ENCODE assay signal across 20 cellular contexts in the genomic region with DNA sequence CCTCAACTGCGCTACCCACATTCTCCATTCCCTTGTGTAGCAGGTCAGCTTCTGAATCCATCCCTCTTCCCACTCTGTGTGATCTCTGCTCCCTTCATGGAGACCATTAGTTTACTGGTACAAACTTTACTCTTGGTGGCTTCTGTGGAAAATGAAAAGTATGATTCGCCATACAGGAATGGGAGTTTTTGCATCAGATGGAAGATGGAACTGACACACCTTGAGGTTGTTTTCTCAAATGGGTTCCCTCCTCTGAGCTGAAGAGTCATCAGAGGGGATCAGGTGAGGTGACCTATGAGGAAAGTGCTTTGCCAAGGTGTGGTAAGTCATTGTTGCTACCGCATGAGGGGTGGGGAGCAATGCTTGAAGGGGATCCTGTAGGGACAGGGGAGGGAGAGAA.
DNase-seq lines count a peak whose midpoint lies in the region; ATAC-seq, FAIRE-seq and TF ChIP-seq lines count a peak whose summit lies in the region.
"Had no signal": no experiment of that assay in that cellular context is flagged by ENCODE, and none has a peak within 500 bp of the region (broad histone marks: within the 10 kb centered on the region; RNA-seq: fewer than 3 reads in every experiment).

No MANE protein-coding gene starts in this region.

- ATAC-seq in foreskin keratinocyte, result peak; percentile 62
- no peak for ATAC-seq in stimulated activated naive B cell treated with anti-CD40 and anti-IgM and Interleukin-4, amounts not matched to agents 10 μg/mL and 1 μg/mL and 100 μg/mL, for 72 hours (replicated peaks)
- no peak for ATAC-seq in GM21447 (IDR thresholded peaks at IDR 0.05; ENCODE audit: unreplicated experiment)
- ATAC-seq: Right ventricle myocardium inferior had no signal

- no peaks in the 10 kb centered on the region for H3K36me3 Mint-ChIP-seq in stimulated activated naive B cell treated with anti-CD40 and anti-IgM and Interleukin-4, amounts not matched to agents 10 μg/mL and 1 μg/mL and 100 μg/mL, for 72 hours
- H3K36me3 Mint-ChIP-seq: CD4-positive, CD25-positive, alpha-beta regulatory T cell had no signal

- peaks cover 14% of the 10 kb centered on the region for H3K4me1 ChIP-seq in foreskin keratinocyte

- DNase-seq in ELR (ENCODE audit: low read depth), result peak; percentile 17
- DNase-seq in RCC 7860 (ENCODE audit: low spot score), result peak; percentile 35
- DNase-seq in foreskin keratinocyte, result peak in 1 of 2 donors; percentile 82
- no peak for DNase-seq in stimulated activated naive B cell treated with anti-CD40 and anti-IgM and Interleukin-4, amounts not matched to agents 10 μg/mL and 1 μg/mL and 100 μg/mL, for 72 hours
- no peak for DNase-seq in AG08395 (ENCODE audit: low spot score)
- DNase-seq in activated naive CD4-positive, alpha-beta T cell treated with Interleukin-2 at 50 U/mL for 16 hours, result no peak
- no peak for DNase-seq in G401 (ENCODE audit: low spot score)
- DNase-seq: CD4-positive, CD25-positive, alpha-beta regulatory T cell; COR-L47; Kasumi-1; NCI-H1092 treated with DMSO at 0.1 percent for 48 hours; NCI-H1436 treated with DMSO at 0.1 percent for 48 hours; NCI-H1930; NCI-H2227 treated with DMSO at 0.1 percent for 48 hours; NCI-H510A; NCI-H748 treated with DMSO at 0.1 percent for 48 hours had no signal

- in situ Hi-C loops in G401 (cut with HindIII; ENCODE audit: low sequenced_read_pairs), result no loop called here

- no peak for TF ChIP-seq CTCF in foreskin keratinocyte (conservative IDR thresholded peaks at IDR 0.05)

- H3K4me1 Mint-ChIP-seq in stimulated activated naive B cell treated with anti-CD40 and anti-IgM and Interleukin-4, amounts not matched to agents 10 μg/mL and 1 μg/mL and 100 μg/mL, for 72 hours, result peaks cover 0 to 5% of the 10 kb centered on the region in 2 donors
- H3K4me1 Mint-ChIP-seq: CD4-positive, CD25-positive, alpha-beta regulatory T cell had no signal

- H3K4me3 Mint-ChIP-seq in stimulated activated naive B cell treated with anti-CD40 and anti-IgM and Interleukin-4, amounts not matched to agents 10 μg/mL and 1 μg/mL and 100 μg/mL, for 72 hours, result no peak overlapping the region
- H3K4me3 Mint-ChIP-seq: CD4-positive, CD25-positive, alpha-beta regulatory T cell had no signal

- peak overlapping the region; percentile 9 for H3K27ac ChIP-seq in foreskin keratinocyte
- H3K27ac ChIP-seq: SJSA1 had no signal

- peaks cover 4 to 8% of the 10 kb centered on the region in 2 donors for H3K9me3 Mint-ChIP-seq in stimulated activated naive B cell treated with anti-CD40 and anti-IgM and Interleukin-4, amounts not matched to agents 10 μg/mL and 1 μg/mL and 100 μg/mL, for 72 hours

- no peak for FAIRE-seq in RCC 7860 (lab: Jason Lieb, UNC)
- FAIRE-seq: GM19239 had no signal

- peak overlapping the region; percentile 33 for H3K27ac Mint-ChIP-seq in stimulated activated naive B cell treated with anti-CD40 and anti-IgM and Interleukin-4, amounts not matched to agents 10 μg/mL and 1 μg/mL and 100 μg/mL, for 72 hours
- H3K27ac Mint-ChIP-seq: CD4-positive, CD25-positive, alpha-beta regulatory T cell had no signal

- peaks cover 9% of the 10 kb centered on the region in 2 donors for H3K27me3 Mint-ChIP-seq in stimulated activated naive B cell treated with anti-CD40 and anti-IgM and Interleukin-4, amounts not matched to agents 10 μg/mL and 1 μg/mL and 100 μg/mL, for 72 hours
- H3K27me3 Mint-ChIP-seq: CD4-positive, CD25-positive, alpha-beta regulatory T cell had no signal

- no peaks in the 10 kb centered on the region for H3K27me3 ChIP-seq in foreskin keratinocyte
- H3K27me3 ChIP-seq: SJSA1 had no signal

Comparison
In these comparisons a context has a peak if more than half of its experiments do, and no peak if none do; other contexts are left out.
1. DNase-seq: peak in ELR (single experiment) and RCC 7860 (single experiment); none in stimulated activated naive B cell treated with anti-CD40 and anti-IgM and Interleukin-4, amounts not matched to agents 10 μg/mL and 1 μg/mL and 100 μg/mL, for 72 hours (single experiment), AG08395 (single experiment), activated naive CD4-positive, alpha-beta T cell treated with Interleukin-2 at 50 U/mL for 16 hours (single experiment) and G401 (single experiment).